1 cellular context compared by ENCODE assay signal in genomic region chr2:109703076-109703475, GRCh38.
TF ChIP-seq lines count a peak whose summit lies in the region.

No MANE protein-coding gene starts in this region.

TF ChIP-seq in HCT116, 20 proteins besides CTCF, POLR2A, EP300 and RAD21 (continued from another document):
- TF ChIP-seq REST (IDR thresholded peaks at IDR 0.05; ENCODE audit: low read depth) (no peak), FOSL1 (IDR thresholded peaks at IDR 0.05; ENCODE audit: low read depth) (no peak), MAX (IDR thresholded peaks at IDR 0.05) (no peak), CBX3 (IDR thresholded peaks at IDR 0.05; ENCODE audit: low read depth) (no peak)
